Comparison of ENCODE assay signal across 8 cellular contexts in genomic region chr10:48306265-48306869, GRCh38. TPM values are rescaled to one million over a fixed set of nuclear protein-coding genes. Genes with fewer than 3 reads are reported as not detected.
A peak's percentile ranks its signal among the peaks of the same experiment; 100 is the strongest.
DNase-seq lines count a peak whose midpoint lies in the region; ATAC-seq and TF ChIP-seq lines count a peak whose summit lies in the region.

TSS of gene MAPK8 (plus strand) at chr10:48306677. CDS start at chr10:48401661, 94,984 bp downstream.

- TF ChIP-seq EP300 in SK-N-SH (IDR thresholded peaks at IDR 0.05; ENCODE audit: borderline replicate concordance in 1 of 2, low read depth in 1 of 2, low read length in 1 of 2) (no peak), suprapubic skin (IDR thresholded peaks at IDR 0.05) (no peak)

- POLR2A ChIA-PET in SK-N-SH (lab: Yijun Ruan, JAX): no interaction called here

- H3K4me1 ChIP-seq in SK-N-SH (ENCODE audit: control insufficient read depth in 1 of 2, insufficient read depth in 2 of 2, low read depth in 1 of 2, low read length in 1 of 2) (peaks cover 8 to 18% of the 10 kb centered on the region in 2 experiments; a peak in 3 of 4 replicates), suprapubic skin (peaks cover 26% of the 10 kb centered on the region)

- H3K36me3 ChIP-seq in GM06990 (ENCODE audit: control insufficient read depth, insufficient read depth, low read length) (no peaks in the 10 kb centered on the region), SK-N-SH (replicated peaks in 1 of 2; ENCODE audit: control insufficient read depth in 1 of 2, insufficient read depth in 2 of 2, low read length in 1 of 2) (peaks cover 0 to 5% of the 10 kb centered on the region in 2 experiments), suprapubic skin (no peaks in the 10 kb centered on the region)

- H3K27ac ChIP-seq in SK-N-SH (ENCODE audit: low read depth in 2 of 2, low read length in 1 of 2) (peak within 1 kb of the TSS; percentile 73 to 87), suprapubic skin (peak within 1 kb of the TSS; percentile 97)

- no peaks in the 10 kb centered on the region for H3K9me2 ChIP-seq in SK-N-SH

- peak within 1 kb of the TSS; percentile 92 for H3K9ac ChIP-seq in SK-N-SH

- H2AFZ ChIP-seq in SK-N-SH (ENCODE audit: low read depth): peak within 1 kb of the TSS; percentile 74; the same call in 1 of the 2 replicates

- H3K4me3 ChIP-seq in GM06990 (replicated peaks; ENCODE audit: low read depth, low read length) (peak within 1 kb of the TSS; percentile 79), NB4 (ENCODE audit: low read depth, low read length) (peak within 1 kb of the TSS; percentile 76), SK-N-SH (ENCODE audit: low read depth in 2 of 2, low read length in 1 of 2) (peak within 1 kb of the TSS; percentile 92 to 94), suprapubic skin (peak within 1 kb of the TSS; percentile 97)

- peaks cover 22% of the 10 kb centered on the region for H3F3A ChIP-seq in SK-N-SH (replicated peaks; ENCODE audit: insufficient read depth)

- 3% methylated on average over 20 of the region's 86 CpGs for WGBS in SK-N-SH (ENCODE audit: low lambda C conversion rate)
- 5% methylated on average over 16 of the region's 86 CpGs for WGBS in suprapubic skin

- DNase-seq in GM06990 (ENCODE audit: extremely low read depth, insufficient read length) (peak; percentile 93), NB4 (ENCODE audit: low read depth) (peak; percentile 92), SK-N-SH (peak; percentile 100), globus pallidus (ENCODE audit: low spot score) (peak; percentile 90), occipital lobe (lab: John Stamatoyannopoulos, UW) (peak; percentile 83), suprapubic skin (ENCODE audit: low spot score in 2 of 2) (peak; percentile 94 to 95)
- peak; percentile 94 for DNase-seq in activated naive CD4-positive, alpha-beta T cell treated with anti-CD3 and anti-CD28 coated beads, Interleukin-2, amount 50 U/mL, for 16 hours

- peak; percentile 98 for TF ChIP-seq POLR2A in NB4 (IDR thresholded peaks at IDR 0.05; ENCODE audit: extremely low read depth, insufficient read length)
- peak in 1 of 2 donors; percentile 93 for TF ChIP-seq POLR2A in suprapubic skin (IDR thresholded peaks at IDR 0.05)

- peak within 1 kb of the TSS; percentile 83 for H3K4me2 ChIP-seq in SK-N-SH

- CTCF ChIA-PET in SK-N-SH (lab: Yijun Ruan, JAX): interaction anchor here (0.8 kb wide), 1 partner anchor 16 kb away, joined by 4 read pairs; no protein-coding TSS in a partner anchor

- TF ChIP-seq RAD21 in SK-N-SH (IDR thresholded peaks at IDR 0.05; ENCODE audit: low read length): no peak

- peak; percentile 80 for ATAC-seq in HG02571 (IDR thresholded peaks at IDR 0.05; ENCODE audit: unreplicated experiment)

- no peaks in the 10 kb centered on the region for H3K9me3 ChIP-seq in SK-N-SH
- no peaks in the 10 kb centered on the region for H3K9me3 ChIP-seq in suprapubic skin

- H3K27me3 ChIP-seq in GM06990 (replicated peaks; ENCODE audit: control insufficient read depth, insufficient read depth, low read length) (no peaks in the 10 kb centered on the region), SK-N-SH (ENCODE audit: insufficient read depth) (no peaks in the 10 kb centered on the region), suprapubic skin (no peaks in the 10 kb centered on the region)

- peaks cover 45% of the 10 kb centered on the region for H3K79me2 ChIP-seq in SK-N-SH (ENCODE audit: insufficient read depth)

- H4K20me1 ChIP-seq in SK-N-SH (ENCODE audit: insufficient read depth): peaks cover 40% of the 10 kb centered on the region

- TF ChIP-seq CTCF in GM06990 (IDR thresholded peaks at IDR 0.05; ENCODE audit: insufficient read depth, low read length, poor library complexity, severe bottlenecking): no peak
- no peak for TF ChIP-seq CTCF in NB4 (IDR thresholded peaks at IDR 0.05; ENCODE audit: low read depth, low read length)
- TF ChIP-seq CTCF in SK-N-SH (IDR thresholded peaks at IDR 0.05): no peak
- no peak for TF ChIP-seq CTCF in suprapubic skin (IDR thresholded peaks at IDR 0.05)

TF ChIP-seq in SK-N-SH, 30 proteins besides CTCF, POLR2A, EP300 and RAD21:
- TF ChIP-seq, protein P1, sequence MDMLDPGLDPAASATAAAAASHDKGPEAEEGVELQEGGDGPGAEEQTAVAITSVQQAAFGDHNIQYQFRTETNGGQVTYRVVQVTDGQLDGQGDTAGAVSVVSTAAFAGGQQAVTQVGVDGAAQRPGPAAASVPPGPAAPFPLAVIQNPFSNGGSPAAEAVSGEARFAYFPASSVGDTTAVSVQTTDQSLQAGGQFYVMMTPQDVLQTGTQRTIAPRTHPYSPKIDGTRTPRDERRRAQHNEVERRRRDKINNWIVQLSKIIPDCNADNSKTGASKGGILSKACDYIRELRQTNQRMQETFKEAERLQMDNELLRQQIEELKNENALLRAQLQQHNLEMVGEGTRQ (IDR thresholded peaks at IDR 0.05; ENCODE audit: borderline replicate concordance, low read depth, low read length): peak; percentile 42; the same call in 1 of the 2 replicates
- TF ChIP-seq RCOR1 (IDR thresholded peaks at IDR 0.05; ENCODE audit: low read length) (no peak), EZH2phosphoT487 (IDR thresholded peaks at IDR 0.05; ENCODE audit: borderline replicate concordance, low read depth) (no peak), POLR2AphosphoS5 (IDR thresholded peaks at IDR 0.05; ENCODE audit: low read depth, low read length) (peak; percentile 76), TCF12 (IDR thresholded peaks at IDR 0.05) (no peak), TAF1 (IDR thresholded peaks at IDR 0.05; ENCODE audit: borderline replicate concordance, low read depth, low read length) (peak; percentile 38; the same call in 1 of the 2 replicates), NRF1 (IDR thresholded peaks at IDR 0.05; ENCODE audit: low read depth, low read length) (peak; percentile 74), MXI1 (IDR thresholded peaks at IDR 0.05; ENCODE audit: low read depth, low read length) (peak; percentile 81), FOXM1 (IDR thresholded peaks at IDR 0.05; ENCODE audit: low read depth) (no peak), CHD2 (IDR thresholded peaks at IDR 0.05; ENCODE audit: low read length, partially characterized antibody) (no peak), RFX5 (IDR thresholded peaks at IDR 0.05; ENCODE audit: low read length) (no peak)
- TF ChIP-seq, protein P2, sequence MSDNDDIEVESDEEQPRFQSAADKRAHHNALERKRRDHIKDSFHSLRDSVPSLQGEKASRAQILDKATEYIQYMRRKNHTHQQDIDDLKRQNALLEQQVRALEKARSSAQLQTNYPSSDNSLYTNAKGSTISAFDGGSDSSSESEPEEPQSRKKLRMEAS (IDR thresholded peaks at IDR 0.05; ENCODE audit: low read depth): peak; percentile 95
- TF ChIP-seq, protein P3, sequence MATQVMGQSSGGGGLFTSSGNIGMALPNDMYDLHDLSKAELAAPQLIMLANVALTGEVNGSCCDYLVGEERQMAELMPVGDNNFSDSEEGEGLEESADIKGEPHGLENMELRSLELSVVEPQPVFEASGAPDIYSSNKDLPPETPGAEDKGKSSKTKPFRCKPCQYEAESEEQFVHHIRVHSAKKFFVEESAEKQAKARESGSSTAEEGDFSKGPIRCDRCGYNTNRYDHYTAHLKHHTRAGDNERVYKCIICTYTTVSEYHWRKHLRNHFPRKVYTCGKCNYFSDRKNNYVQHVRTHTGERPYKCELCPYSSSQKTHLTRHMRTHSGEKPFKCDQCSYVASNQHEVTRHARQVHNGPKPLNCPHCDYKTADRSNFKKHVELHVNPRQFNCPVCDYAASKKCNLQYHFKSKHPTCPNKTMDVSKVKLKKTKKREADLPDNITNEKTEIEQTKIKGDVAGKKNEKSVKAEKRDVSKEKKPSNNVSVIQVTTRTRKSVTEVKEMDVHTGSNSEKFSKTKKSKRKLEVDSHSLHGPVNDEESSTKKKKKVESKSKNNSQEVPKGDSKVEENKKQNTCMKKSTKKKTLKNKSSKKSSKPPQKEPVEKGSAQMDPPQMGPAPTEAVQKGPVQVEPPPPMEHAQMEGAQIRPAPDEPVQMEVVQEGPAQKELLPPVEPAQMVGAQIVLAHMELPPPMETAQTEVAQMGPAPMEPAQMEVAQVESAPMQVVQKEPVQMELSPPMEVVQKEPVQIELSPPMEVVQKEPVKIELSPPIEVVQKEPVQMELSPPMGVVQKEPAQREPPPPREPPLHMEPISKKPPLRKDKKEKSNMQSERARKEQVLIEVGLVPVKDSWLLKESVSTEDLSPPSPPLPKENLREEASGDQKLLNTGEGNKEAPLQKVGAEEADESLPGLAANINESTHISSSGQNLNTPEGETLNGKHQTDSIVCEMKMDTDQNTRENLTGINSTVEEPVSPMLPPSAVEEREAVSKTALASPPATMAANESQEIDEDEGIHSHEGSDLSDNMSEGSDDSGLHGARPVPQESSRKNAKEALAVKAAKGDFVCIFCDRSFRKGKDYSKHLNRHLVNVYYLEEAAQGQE (IDR thresholded peaks at IDR 0.05; ENCODE audit: low read depth, low read length): no peak
- TF ChIP-seq, protein P4, sequence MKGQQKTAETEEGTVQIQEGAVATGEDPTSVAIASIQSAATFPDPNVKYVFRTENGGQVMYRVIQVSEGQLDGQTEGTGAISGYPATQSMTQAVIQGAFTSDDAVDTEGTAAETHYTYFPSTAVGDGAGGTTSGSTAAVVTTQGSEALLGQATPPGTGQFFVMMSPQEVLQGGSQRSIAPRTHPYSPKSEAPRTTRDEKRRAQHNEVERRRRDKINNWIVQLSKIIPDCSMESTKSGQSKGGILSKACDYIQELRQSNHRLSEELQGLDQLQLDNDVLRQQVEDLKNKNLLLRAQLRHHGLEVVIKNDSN (IDR thresholded peaks at IDR 0.05; ENCODE audit: borderline replicate concordance, low read depth): peak; percentile 82

RNA-seq across cellular contexts. Expression of gene MAPK8, which starts in this region (rescaled TPM):
- 26.4 and 33.6 TPM in 2 replicates for polyA plus RNA-seq in SK-N-SH (2012; rRNA removed)
- polyA plus RNA-seq in SK-N-SH (2012; cell fraction: cytosol; rRNA removed): 37.6 and 40.8 TPM in 2 replicates
- polyA plus RNA-seq in SK-N-SH (2012; cell fraction: nucleus; rRNA removed): 31.0 and 49.9 TPM in 2 replicates
- total RNA-seq in occipital lobe (331 TPM), suprapubic skin (10 to 100 TPM; 35.3 to 61.9 (median 42.5) TPM)

Comparison
In these comparisons a context has a peak if more than half of its experiments do, and no peak if none do; other contexts are left out.
1. Peak in every context shown above with its lines: DNase-seq, ATAC-seq, H3K4me3 ChIP-seq and H3K27ac ChIP-seq.